14 cellular contexts compared by ENCODE assay signal in the genomic region with DNA sequence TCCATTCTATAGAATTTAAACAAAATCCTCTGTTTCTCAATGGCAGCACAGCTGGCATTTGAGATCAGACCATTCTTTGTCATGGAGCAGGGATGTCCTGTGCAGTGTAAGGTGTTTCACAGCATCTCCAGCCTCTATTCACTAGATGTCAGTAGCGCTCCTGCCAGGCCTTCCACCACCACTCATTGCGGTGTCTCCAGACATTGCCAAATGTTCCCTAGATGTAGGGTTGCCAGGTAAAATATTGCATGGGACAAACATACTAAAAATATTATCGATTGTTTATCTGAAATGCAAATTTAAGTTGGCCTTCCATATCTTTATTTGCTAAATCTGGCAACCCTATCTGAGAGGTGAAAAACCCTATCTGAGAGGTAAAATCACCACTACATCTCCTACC. TPM values are rescaled to one million over a fixed set of nuclear protein-coding genes. Genes with fewer than 3 reads are reported as not detected.
A peak's percentile ranks its signal among the peaks of the same experiment; 100 is the strongest.
DNase-seq lines count a peak whose midpoint lies in the region; FAIRE-seq and TF ChIP-seq lines count a peak whose summit lies in the region.
"Had no signal": no experiment of that assay in that cellular context is flagged by ENCODE, and none has a peak within 500 bp of the region (broad histone marks: within the 10 kb centered on the region; RNA-seq: fewer than 3 reads in every experiment).

No MANE protein-coding gene starts in this region.

- TF ChIP-seq CTCF in NB4 (IDR thresholded peaks at IDR 0.05; ENCODE audit: low read depth, low read length) (no peak), endothelial cell of umbilical vein (IDR thresholded peaks at IDR 0.05; ENCODE audit: extremely low read depth in 1 of 2, insufficient read depth in 1 of 2, low read depth in 1 of 2, low read length in 2 of 2) (no peak)

- DNase-seq in SIG-M5 treated with dmso at 0.1 percent for 504 hours (lab: John Stamatoyannopoulos, UW; ENCODE audit: unreplicated experiment) (peak; percentile 27), SIG-M5 (lab: John Stamatoyannopoulos, UW) (no peak), NB4 (ENCODE audit: low read depth) (peak; percentile 18), endothelial cell of umbilical vein (ENCODE audit: low read depth, low spot score) (peak; percentile 28), small intestine (peak; percentile 40), neuronal stem cell (ENCODE audit: low spot score) (no peak), immature natural killer cell (no peak)
- DNase-seq in activated T-cell treated with anti-CD3 and anti-CD28 coated beads, Interleukin-2, amount 50 U/mL, for 24 hours: no peak
- DNase-seq: activated B cell treated with CpG ODN at 0.5 μM for 24 hours; activated naive CD4-positive, alpha-beta T cell treated with Interleukin-2 at 50 U/mL for 16 hours; C1 segment of cervical spinal cord; NCI-H524; posterior cingulate gyrus had no signal

- H3K27me3 Mint-ChIP-seq in activated T-cell treated with anti-CD3 and anti-CD28 coated beads, Interleukin-2, amount 50 U/mL, for 24 hours: no peaks in the 10 kb centered on the region
- peaks cover 3 to 6% (median 4%) of the 10 kb centered on the region in 3 donors for H3K27me3 Mint-ChIP-seq in immature natural killer cell (ENCODE audit: low read depth in 3 of 3)

- intact Hi-C loops in endothelial cell of umbilical vein (cut with micrococcal nuclease): no loop called here

- no peak overlapping the region for H3K4me2 ChIP-seq in endothelial cell of umbilical vein (ENCODE audit: insufficient read depth, low read length)
- no peak overlapping the region for H3K4me2 ChIP-seq in neuronal stem cell (ENCODE audit: insufficient read depth, low read length, poor library complexity, severe bottlenecking)

- no peaks in the 10 kb centered on the region for H3K9me3 Mint-ChIP-seq in activated T-cell treated with anti-CD3 and anti-CD28 coated beads, Interleukin-2, amount 50 U/mL, for 24 hours
- H3K9me3 Mint-ChIP-seq in immature natural killer cell: peaks cover 0 to 1% (median 0%) of the 10 kb centered on the region in 6 donors
- H3K9me3 Mint-ChIP-seq: activated B cell treated with CpG ODN at 0.5 μM for 24 hours had no signal

- no peak for TF ChIP-seq POLR2A in NB4 (IDR thresholded peaks at IDR 0.05; ENCODE audit: extremely low read depth, insufficient read length)
- TF ChIP-seq POLR2A in endothelial cell of umbilical vein (IDR thresholded peaks at IDR 0.05; ENCODE audit: low read depth, low read length): no peak

- no peak overlapping the region for H3K27ac Mint-ChIP-seq in activated T-cell treated with anti-CD3 and anti-CD28 coated beads, Interleukin-2, amount 50 U/mL, for 24 hours
- H3K27ac Mint-ChIP-seq in immature natural killer cell: no peak overlapping the region
- H3K27ac Mint-ChIP-seq: activated B cell treated with CpG ODN at 0.5 μM for 24 hours had no signal

- CTCF ChIA-PET in endothelial cell of umbilical vein (lab: Charles Lee): interaction anchor here (1.8 kb wide), 1 partner anchor 11 kb away, joined by 4 read pairs; no protein-coding TSS in a partner anchor

- H3K79me1 ChIP-seq in neuronal stem cell (ENCODE audit: low read depth, low read length): no peaks in the 10 kb centered on the region

- no peaks in the 10 kb centered on the region for H3K4me1 Mint-ChIP-seq in activated T-cell treated with anti-CD3 and anti-CD28 coated beads, Interleukin-2, amount 50 U/mL, for 24 hours (ENCODE audit: low read depth)
- peaks cover 5 to 9% of the 10 kb centered on the region in 2 donors for H3K4me1 Mint-ChIP-seq in immature natural killer cell
- H3K4me1 Mint-ChIP-seq: activated B cell treated with CpG ODN at 0.5 μM for 24 hours had no signal

- no peak overlapping the region for H3K27ac ChIP-seq in endothelial cell of umbilical vein (ENCODE audit: insufficient read depth, low read depth, low read length)
- H3K27ac ChIP-seq in small intestine (ENCODE audit: low read depth in 1 of 2, low read length in 1 of 2): no peak overlapping the region
- no peak overlapping the region for H3K27ac ChIP-seq in neuronal stem cell (replicated peaks; ENCODE audit: low read length)

- peaks cover 0 to 2% of the 10 kb centered on the region in 2 experiments for H3K27me3 ChIP-seq in endothelial cell of umbilical vein (ENCODE audit: control insufficient read depth in 2 of 2, insufficient read depth in 2 of 2, low read length in 2 of 2)
- H3K27me3 ChIP-seq in small intestine (ENCODE audit: control insufficient read depth in 2 of 2, insufficient read depth in 2 of 2, low read length in 2 of 2): no peaks in the 10 kb centered on the region
- peaks cover 0 to 2% (median 0%) of the 10 kb centered on the region in 3 experiments for H3K27me3 ChIP-seq in neuronal stem cell (ENCODE audit: control insufficient read depth in 3 of 3, insufficient read depth in 3 of 3, low read depth in 1 of 3, low read length in 3 of 3)

- no peak overlapping the region for H3K23ac ChIP-seq in neuronal stem cell (ENCODE audit: low read depth, low read length, poor library complexity)

- no peak overlapping the region for H2BK120ac ChIP-seq in neuronal stem cell (ENCODE audit: low read depth, low read length)

- no peak overlapping the region for H4K91ac ChIP-seq in neuronal stem cell (ENCODE audit: low read depth, low read length, poor library complexity)

- H3K4me3 Mint-ChIP-seq in activated T-cell treated with anti-CD3 and anti-CD28 coated beads, Interleukin-2, amount 50 U/mL, for 24 hours: no peak overlapping the region
- no peak overlapping the region for H3K4me3 Mint-ChIP-seq in immature natural killer cell
- H3K4me3 Mint-ChIP-seq: activated B cell treated with CpG ODN at 0.5 μM for 24 hours had no signal

- POLR2A ChIA-PET in endothelial cell of umbilical vein (lab: Charles Lee): no interaction called here

- H3K79me2 ChIP-seq in endothelial cell of umbilical vein (ENCODE audit: control insufficient read depth, insufficient read depth, low read length): no peaks in the 10 kb centered on the region

- no peak overlapping the region for H2BK12ac ChIP-seq in neuronal stem cell (ENCODE audit: low read length)

- H3K36me3 ChIP-seq in endothelial cell of umbilical vein (ENCODE audit: control insufficient read depth in 2 of 2, extremely low read depth in 1 of 2, insufficient read depth in 2 of 2, low read length in 2 of 2) (no peaks in the 10 kb centered on the region), small intestine (ENCODE audit: control insufficient read depth in 2 of 2, insufficient read depth in 2 of 2, low read length in 2 of 2) (no peaks in the 10 kb centered on the region), neuronal stem cell (replicated peaks in 1 of 2; ENCODE audit: control insufficient read depth in 2 of 2, insufficient read depth in 2 of 2, low read length in 2 of 2) (no peaks in the 10 kb centered on the region)

- no peaks in the 10 kb centered on the region for H3K36me3 Mint-ChIP-seq in activated T-cell treated with anti-CD3 and anti-CD28 coated beads, Interleukin-2, amount 50 U/mL, for 24 hours (ENCODE audit: low read depth)
- H3K36me3 Mint-ChIP-seq in immature natural killer cell: no peaks in the 10 kb centered on the region

- H3K9me1 ChIP-seq in endothelial cell of umbilical vein (replicated peaks; ENCODE audit: control insufficient read depth, extremely low read depth, insufficient read depth, low read length): no peaks in the 10 kb centered on the region

- no peak overlapping the region for H4K8ac ChIP-seq in neuronal stem cell (ENCODE audit: low read depth, low read length)

- H3K18ac ChIP-seq in neuronal stem cell (ENCODE audit: low read length): no peak overlapping the region

- H2AFZ ChIP-seq in endothelial cell of umbilical vein (ENCODE audit: low read depth, low read length) (no peak overlapping the region), neuronal stem cell (ENCODE audit: low read length) (no peak overlapping the region)

- WGBS in small intestine, 3 donors: 55 to 84% (median 65%) methylated on average over 3 of the region's 3 CpGs
- no CpG with 5 or more reads among the region's 3 CpGs for WGBS in neuronal stem cell (ENCODE audit: extremely low coverage in 2 of 2, insufficient read length in 2 of 2, insufficient replicate concordance in 1 of 2), 2 donors

- no peak overlapping the region for H2BK5ac ChIP-seq in neuronal stem cell (ENCODE audit: low read length)

- no peak for FAIRE-seq in endothelial cell of umbilical vein (lab: Jason Lieb, UNC)
- FAIRE-seq in small intestine (lab: Jason Lieb, UNC): no peak
- FAIRE-seq: islet of Langerhans had no signal

- H3K9me3 ChIP-seq in endothelial cell of umbilical vein (replicated peaks; ENCODE audit: control insufficient read depth, insufficient read depth, low read length) (no peaks in the 10 kb centered on the region), small intestine (ENCODE audit: control insufficient read depth, low read depth) (no peaks in the 10 kb centered on the region), neuronal stem cell (replicated peaks in 1 of 2; ENCODE audit: control insufficient read depth in 2 of 2, insufficient read depth in 1 of 2, low read depth in 1 of 2, low read length in 2 of 2) (no peaks in the 10 kb centered on the region)

- no peaks in the 10 kb centered on the region for H4K20me1 ChIP-seq in endothelial cell of umbilical vein (replicated peaks; ENCODE audit: control insufficient read depth, extremely low read depth, insufficient read depth, low read length)

- dilution Hi-C loops in endothelial cell of umbilical vein (cut with MboI; ENCODE audit: extremely low pct_ligation_motif_present, low sequenced_read_pairs): no loop called here

- no peak overlapping the region for H3K14ac ChIP-seq in neuronal stem cell (ENCODE audit: low read length)

- H3K9ac ChIP-seq in endothelial cell of umbilical vein (replicated peaks; ENCODE audit: extremely low read depth, insufficient read depth, low read length): no peak overlapping the region
- no peak overlapping the region for H3K9ac ChIP-seq in neuronal stem cell (ENCODE audit: low read depth, low read length, poor library complexity)

- H3K4ac ChIP-seq in neuronal stem cell (ENCODE audit: low read length): no peak overlapping the region

- H3K4me3 ChIP-seq in NB4 (ENCODE audit: low read depth, low read length) (no peak overlapping the region), endothelial cell of umbilical vein (replicated peaks in 1 of 3; ENCODE audit: insufficient read depth in 1 of 3, low read depth in 1 of 3, low read length in 3 of 3) (no peak overlapping the region), small intestine (ENCODE audit: low read depth in 1 of 2, low read length in 2 of 2) (no peak overlapping the region), neuronal stem cell (ENCODE audit: low read length in 2 of 2) (no peak overlapping the region)

- H3K4me1 ChIP-seq in endothelial cell of umbilical vein (ENCODE audit: control insufficient read depth, extremely low read depth, insufficient read depth, low read length): no peaks in the 10 kb centered on the region
- peaks cover 0 to 1% of the 10 kb centered on the region in 2 donors for H3K4me1 ChIP-seq in small intestine (ENCODE audit: control insufficient read depth in 2 of 2, insufficient read depth in 1 of 2, low read depth in 1 of 2, low read length in 1 of 2)
- peaks cover 0 to 4% of the 10 kb centered on the region in 2 donors for H3K4me1 ChIP-seq in neuronal stem cell (ENCODE audit: control insufficient read depth in 2 of 2, insufficient read depth in 1 of 2, low read depth in 1 of 2, low read length in 2 of 2)

- no TSS peak for BruUV-seq in endothelial cell of umbilical vein (replicated peaks; lab: Mats Ljungman, UMichigan)

- no peak overlapping the region for H2AK5ac ChIP-seq in neuronal stem cell (ENCODE audit: low read depth, low read length)

- H2BK15ac ChIP-seq in neuronal stem cell (ENCODE audit: low read length): no peak overlapping the region

RNA-seq across cellular contexts. Expression of a gene that starts 11.7 kb away (rescaled TPM):
- total RNA-seq in endothelial cell of umbilical vein: not detected in 2 replicates
- polyA plus RNA-seq in endothelial cell of umbilical vein (0.32 and 0.46 TPM in 2 replicates), small intestine (100 to 1,000 TPM in 1 of 3 donors, 10 to 100 TPM in 2; 33.8 to 318 (median 90.2) TPM), immature natural killer cell (not detected)
- polyA plus RNA-seq in endothelial cell of umbilical vein (2011; cell fraction: cytosol; rRNA removed): 0.08 and 0.13 TPM in 2 replicates
- 0.26 TPM in 1 of 2 replicates, not detected in the other for polyA plus RNA-seq in endothelial cell of umbilical vein (2011; cell fraction: nucleus; rRNA removed)
- not detected in 2 replicates for polyA plus RNA-seq in endothelial cell of umbilical vein (2012)
- 0.93 TPM in 1 of 2 replicates, not detected in the other for polyA minus RNA-seq in endothelial cell of umbilical vein
- not detected for polyA minus RNA-seq in endothelial cell of umbilical vein (2011; cell fraction: cytosol; rRNA and poly(A)+ RNA removed)
- polyA minus RNA-seq in endothelial cell of umbilical vein (2011; cell fraction: nucleus; rRNA and poly(A)+ RNA removed): 1.3 TPM in 1 of 2 replicates, not detected in the other
- not detected for polyA plus RNA-seq in neuronal stem cell (2013, experiment 1 of 2)
- not detected for polyA plus RNA-seq in neuronal stem cell (2013, experiment 2 of 2)
- total RNA-seq: activated B cell treated with CpG ODN at 0.5 μM for 24 hours had no signal

RNA-seq across cellular contexts. Expression of a gene that starts 57.9 kb away (rescaled TPM):
- total RNA-seq in endothelial cell of umbilical vein: not detected in 2 replicates
- polyA plus RNA-seq in endothelial cell of umbilical vein (0.12 and 0.24 TPM in 2 replicates), small intestine (100 to 1,000 TPM in 1 of 3 donors, 10 to 100 TPM in 2; 21.6 to 230 (median 39.8) TPM), immature natural killer cell (under 1 TPM in 1 of 3 donors, not detected in 2; 0.77 TPM)
- 0.09 and 0.13 TPM in 2 replicates for polyA plus RNA-seq in endothelial cell of umbilical vein (2011; cell fraction: cytosol; rRNA removed)
- polyA plus RNA-seq in endothelial cell of umbilical vein (2011; cell fraction: nucleus; rRNA removed): 0.13 TPM in 1 of 2 replicates, not detected in the other
- not detected in 2 replicates for polyA plus RNA-seq in endothelial cell of umbilical vein (2012)
- polyA minus RNA-seq in endothelial cell of umbilical vein: not detected in 2 replicates
- not detected for polyA minus RNA-seq in endothelial cell of umbilical vein (2011; cell fraction: cytosol; rRNA and poly(A)+ RNA removed)
- not detected in 2 replicates for polyA minus RNA-seq in endothelial cell of umbilical vein (2011; cell fraction: nucleus; rRNA and poly(A)+ RNA removed)
- polyA plus RNA-seq in neuronal stem cell (2013, experiment 1 of 2): not detected
- polyA plus RNA-seq in neuronal stem cell (2013, experiment 2 of 2): not detected
- total RNA-seq: activated B cell treated with CpG ODN at 0.5 μM for 24 hours had no signal

Comparison
In these comparisons a context has a peak if more than half of its experiments do, and no peak if none do; other contexts are left out.
1. DNase-seq: peak in SIG-M5 treated with dmso at 0.1 percent for 504 hours (single experiment), NB4 (single experiment), endothelial cell of umbilical vein (single experiment) and small intestine (single experiment); none in SIG-M5 (single experiment), neuronal stem cell (single experiment), activated T-cell treated with anti-CD3 and anti-CD28 coated beads, Interleukin-2, amount 50 U/mL, for 24 hours (single experiment) and immature natural killer cell (0 of 3).
2. RNA of a gene that starts 11.7 kb away (polyA plus RNA-seq): 33.8 to 318 TPM in small intestine; 0.08 to 0.46 TPM in endothelial cell of umbilical vein and not detected in immature natural killer cell; every median in the first group is over 10 times any median in the second.
3. RNA of a gene that starts 57.9 kb away (polyA plus RNA-seq): 21.6 to 230 TPM in small intestine; 0.09 to 0.24 TPM in endothelial cell of umbilical vein and 0.77 TPM in immature natural killer cell; every median in the first group is over 10 times any median in the second.